In the genomic region with DNA sequence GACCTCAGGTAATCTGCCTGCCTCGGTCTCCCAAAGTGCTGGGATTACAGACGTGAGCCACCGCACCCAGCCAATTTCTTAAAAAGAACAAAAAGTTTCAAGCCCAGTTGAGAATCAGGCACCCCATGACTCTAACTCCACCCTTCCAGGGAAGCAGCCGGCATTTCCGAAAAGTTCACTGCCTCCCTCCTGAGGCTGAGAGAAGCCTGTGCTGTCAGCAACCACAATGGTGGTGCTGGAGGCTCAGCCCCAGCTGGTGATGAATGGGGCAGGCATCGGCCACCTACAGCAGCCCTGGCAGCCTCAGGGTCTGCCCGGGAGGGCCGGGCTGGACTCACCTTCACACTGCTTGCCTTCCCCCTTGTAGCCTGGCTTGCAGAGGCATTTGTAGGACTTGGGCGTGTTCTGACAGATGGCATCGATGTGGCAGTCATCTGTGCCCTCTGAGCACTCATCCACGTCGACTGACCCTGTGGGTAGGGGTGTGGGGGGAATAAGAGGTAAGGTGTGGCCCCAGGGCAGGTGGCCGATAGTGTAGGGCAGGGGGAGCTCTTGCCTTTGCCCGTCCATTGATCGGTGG, we compare ENCODE assay signal across 28 cellular contexts. TPM values are rescaled to one million over a fixed set of nuclear protein-coding genes. Genes with fewer than 3 reads are reported as not detected.
DNase-seq lines count a peak whose midpoint lies in the region; ATAC-seq, FAIRE-seq and TF ChIP-seq lines count a peak whose summit lies in the region.
"Had no signal": no experiment of that assay in that cellular context is flagged by ENCODE, and none has a peak within 500 bp of the region (broad histone marks: within the 10 kb centered on the region; RNA-seq: fewer than 3 reads in every experiment).

No MANE protein-coding gene starts in this region.

- H3K9ac ChIP-seq in H1 (replicated peaks in 1 of 4; ENCODE audit: extremely low read depth in 1 of 4, low read depth in 3 of 4, low read length in 3 of 4) (no peak overlapping the region), neural progenitor cell (no peak overlapping the region)

- H2BK120ac ChIP-seq in H1 (replicated peaks; ENCODE audit: low read depth, low read length), result no peak overlapping the region

- no peak overlapping the region for H4K8ac ChIP-seq in H1 (ENCODE audit: extremely low read depth, insufficient read depth, low read length)

- H3F3A ChIP-seq in GM23338 (replicated peaks; ENCODE audit: low read depth), result no peaks in the 10 kb centered on the region
- peaks cover 8% of the 10 kb centered on the region for H3F3A ChIP-seq in neural progenitor cell (ENCODE audit: low read depth)

- no peak for DNase-seq in GM23338 (ENCODE audit: low spot score)
- no peak for DNase-seq in H1 (ENCODE audit: low read depth in 1 of 2, low spot score in 2 of 2)
- peak; percentile 41 for DNase-seq in neural progenitor cell (ENCODE audit: low spot score)
- no peak for DNase-seq in retina
- no peak for DNase-seq in amniotic stem cell (lab: John Stamatoyannopoulos, UW)
- no peak for DNase-seq in activated CD4-positive, alpha-beta memory T cell treated with anti-CD3 and anti-CD28 coated beads, Interleukin-2, amount 10 ng/mL, durations not matched to agents 7 days and 5 days
- DNase-seq: BE2C; CD8-positive, alpha-beta memory T cell; DMS153; DND-41; Karpas-422; NCI-H1092 treated with DMSO at 0.1 percent for 48 hours; NCI-H1436; NCI-H1930; NCI-H2227 treated with DMSO at 0.1 percent for 48 hours; NCI-H510A; NCI-H82; PC-9; Right ventricle myocardium superior; RPMI8226 had no signal

- ATAC-seq in GM23338 (peak; percentile 12), GM21786 (IDR thresholded peaks at IDR 0.05; ENCODE audit: unreplicated experiment) (no peak)
- ATAC-seq: HepG2 had no signal

- H4K20me1 ChIP-seq in GM23338 (replicated peaks; ENCODE audit: insufficient read depth) (no peaks in the 10 kb centered on the region), H1 (replicated peaks in 1 of 2; ENCODE audit: control insufficient read depth in 1 of 2, insufficient read depth in 2 of 2, low read length in 2 of 2) (peaks cover 0 to 4% of the 10 kb centered on the region in 2 experiments), neural progenitor cell (ENCODE audit: low read depth) (peaks cover 36% of the 10 kb centered on the region)

- peaks cover 10% of the 10 kb centered on the region; the same call in 1 of the 2 replicates for H3K23me2 ChIP-seq in H1 (ENCODE audit: low read depth, low read length)

- POLR2A ChIA-PET in HEK293 (lab: Yijun Ruan, JAX), result interaction anchor here (0.7 kb wide), 1 partner anchor 30 kb away, joined by 3 read pairs; no protein-coding TSS in a partner anchor
- POLR2A ChIA-PET in H1 (lab: Charles Lee; ENCODE audit: partially characterized antibody), result interaction anchor here (0.6 kb wide), 1 partner anchor 81 kb away, joined by 3 read pairs; no protein-coding TSS in a partner anchor
- POLR2A ChIA-PET in activated CD4-positive, alpha-beta memory T cell treated with anti-CD3 and anti-CD28 coated beads, Interleukin-2, amount 10 ng/mL, durations not matched to agents 7 days and 5 days (lab: Charles Lee), result no interaction called here

- H3K9me3 Mint-ChIP-seq in GM23338, result peaks cover 4% of the 10 kb centered on the region; the same call in 1 of the 3 replicates
- H3K9me3 Mint-ChIP-seq in neural progenitor cell, result no peaks in the 10 kb centered on the region
- no peaks in the 10 kb centered on the region for H3K9me3 Mint-ChIP-seq in activated CD4-positive, alpha-beta memory T cell treated with anti-CD3 and anti-CD28 coated beads, Interleukin-2, amount 10 ng/mL, durations not matched to agents 7 days and 5 days
- H3K9me3 Mint-ChIP-seq: CD8-positive, alpha-beta memory T cell had no signal

- H2AFZ ChIP-seq in GM23338, result no peak overlapping the region
- no peak overlapping the region for H2AFZ ChIP-seq in H1 (ENCODE audit: low read length)
- no peak overlapping the region for H2AFZ ChIP-seq in neural progenitor cell (replicated peaks)
- H2AFZ ChIP-seq: PC-9 had no signal

- H3K27ac ChIP-seq in GM23338 (ENCODE audit: low read depth) (no peak overlapping the region), HEK293 (ENCODE audit: extremely low read depth, low read depth, low read length) (no peak overlapping the region), H1 (ENCODE audit: low read depth, low read length) (no peak overlapping the region), neural progenitor cell (no peak overlapping the region)
- H3K27ac ChIP-seq: PC-9, SJSA1 had no signal

- H3K23ac ChIP-seq in H1 (ENCODE audit: insufficient read length), result no peak overlapping the region

- H3K9me3 ChIP-seq in HEK293 (ENCODE audit: control insufficient read depth, insufficient read depth, low read depth, low read length) (no peaks in the 10 kb centered on the region), H1 (ENCODE audit: insufficient read depth in 2 of 2, low read depth in 1 of 2, low read length in 1 of 2) (no peaks in the 10 kb centered on the region), neural progenitor cell (ENCODE audit: low read depth) (no peaks in the 10 kb centered on the region)
- H3K9me3 ChIP-seq: BE2C, HAP-1 had no signal

- FAIRE-seq in H1 (lab: Jason Lieb, UNC), result no peak
- FAIRE-seq: GM12892, GM19239, HepG2 had no signal

- H3K9me2 ChIP-seq in GM23338 (ENCODE audit: insufficient read depth), result no peaks in the 10 kb centered on the region

- H3K56ac ChIP-seq in H1 (replicated peaks; ENCODE audit: insufficient read length, low read depth, low read length), result no peak overlapping the region

- peaks cover 25% of the 10 kb centered on the region for H3K27me3 Mint-ChIP-seq in GM23338 (ENCODE audit: insufficient read depth, low read depth, poor library complexity)
- H3K27me3 Mint-ChIP-seq in neural progenitor cell (ENCODE audit: insufficient read depth, low read depth), result peaks cover 20% of the 10 kb centered on the region
- peaks cover 26% of the 10 kb centered on the region for H3K27me3 Mint-ChIP-seq in activated CD4-positive, alpha-beta memory T cell treated with anti-CD3 and anti-CD28 coated beads, Interleukin-2, amount 10 ng/mL, durations not matched to agents 7 days and 5 days

- H3K4me1 Mint-ChIP-seq in GM23338 (peaks cover 5% of the 10 kb centered on the region; the same call in 1 of the 3 replicates), neural progenitor cell (peaks cover 10% of the 10 kb centered on the region)
- peaks cover 2% of the 10 kb centered on the region for H3K4me1 Mint-ChIP-seq in activated CD4-positive, alpha-beta memory T cell treated with anti-CD3 and anti-CD28 coated beads, Interleukin-2, amount 10 ng/mL, durations not matched to agents 7 days and 5 days

- H3K4me3 ChIP-seq in GM23338 (no peak overlapping the region), HEK293 (ENCODE audit: low read depth, low read length) (no peak overlapping the region), H1 (ENCODE audit: extremely low read depth in 1 of 4, insufficient read depth in 2 of 4, low read depth in 3 of 4, low read length in 4 of 4) (no peak overlapping the region), neural progenitor cell (no peak overlapping the region)
- H3K4me3 ChIP-seq: HAP-1, PC-9, SJSA1 had no signal

- no peak overlapping the region; the same call in 1 of the 2 replicates for H2AK5ac ChIP-seq in H1 (ENCODE audit: low read depth, low read length)

- no peak overlapping the region for H4K5ac ChIP-seq in H1 (ENCODE audit: insufficient read length, low read depth, low read length)

- no peak overlapping the region for H3K14ac ChIP-seq in H1 (ENCODE audit: insufficient read length)

- H3K4me2 ChIP-seq in GM23338 (no peak overlapping the region), H1 (ENCODE audit: insufficient read depth in 1 of 2, low read depth in 2 of 2, low read length in 2 of 2) (no peak overlapping the region), neural progenitor cell (no peak overlapping the region)
- H3K4me2 ChIP-seq: PC-9 had no signal

- no peaks in the 10 kb centered on the region for H3K36me3 Mint-ChIP-seq in GM23338 (ENCODE audit: low read depth)
- H3K36me3 Mint-ChIP-seq in neural progenitor cell, result peaks cover 4% of the 10 kb centered on the region
- H3K36me3 Mint-ChIP-seq in activated CD4-positive, alpha-beta memory T cell treated with anti-CD3 and anti-CD28 coated beads, Interleukin-2, amount 10 ng/mL, durations not matched to agents 7 days and 5 days (ENCODE audit: low read depth), result no peaks in the 10 kb centered on the region
- H3K36me3 Mint-ChIP-seq: CD8-positive, alpha-beta memory T cell had no signal

- no peak overlapping the region for H3K27ac Mint-ChIP-seq in GM23338
- no peak overlapping the region for H3K27ac Mint-ChIP-seq in neural progenitor cell
- H3K27ac Mint-ChIP-seq in activated CD4-positive, alpha-beta memory T cell treated with anti-CD3 and anti-CD28 coated beads, Interleukin-2, amount 10 ng/mL, durations not matched to agents 7 days and 5 days, result no peak overlapping the region
- H3K27ac Mint-ChIP-seq: CD8-positive, alpha-beta memory T cell had no signal

- no peak overlapping the region for H2BK15ac ChIP-seq in H1 (ENCODE audit: low read length)

- WGBS in H1 (ENCODE audit: extremely low coverage in 1 of 2, insufficient coverage in 1 of 2, insufficient read length in 1 of 2, insufficient replicate concordance in 2 of 2, low coverage in 1 of 2, low lambda C conversion rate in 2 of 2, missing lambda C conversion rate in 1 of 2), 2 experiments, result 87% methylated on average over 15 of the region's 15 CpGs; no CpG with 5 or more reads in 1 of the 2 experiments

- H3K4me3 Mint-ChIP-seq in GM23338, result no peak overlapping the region
- no peak overlapping the region for H3K4me3 Mint-ChIP-seq in neural progenitor cell
- no peak overlapping the region for H3K4me3 Mint-ChIP-seq in activated CD4-positive, alpha-beta memory T cell treated with anti-CD3 and anti-CD28 coated beads, Interleukin-2, amount 10 ng/mL, durations not matched to agents 7 days and 5 days
- H3K4me3 Mint-ChIP-seq: CD14-positive monocyte; CD8-positive, alpha-beta memory T cell had no signal

- TF ChIP-seq RAD21 in H1 (IDR thresholded peaks at IDR 0.05 in 1 of 2, conservative IDR thresholded peaks at IDR 0.05 in 1 of 2; ENCODE audit: low read depth in 2 of 2, low read length in 2 of 2), result peak in 1 of 2 experiments; percentile 36; a peak in 2 of 4 replicates

- H3K36me3 ChIP-seq in GM23338 (ENCODE audit: insufficient read depth) (no peaks in the 10 kb centered on the region), HEK293 (ENCODE audit: control insufficient read depth in 2 of 2, insufficient read depth in 1 of 2, low read length in 2 of 2) (peaks cover 0 to 8% of the 10 kb centered on the region in 2 experiments; a peak in 1 of 3 replicates), H1 (ENCODE audit: control insufficient read depth in 2 of 4, insufficient read depth in 4 of 4, low read length in 3 of 4) (no peaks in the 10 kb centered on the region; a peak in 1 of 8 replicates), neural progenitor cell (no peaks in the 10 kb centered on the region)
- H3K36me3 ChIP-seq: HAP-1, SJSA1 had no signal

- TF ChIP-seq CTCF in GM23338 (conservative IDR thresholded peaks at IDR 0.05; ENCODE audit: low read depth in 2 of 2) (peak in 1 of 2 experiments; percentile 21; a peak in 1 of 4 replicates), HEK293 (tag by site-specific recombination; IDR thresholded peaks at IDR 0.05) (peak; percentile 22; the same call in 1 of the 2 replicates), H1 (IDR thresholded peaks at IDR 0.05; ENCODE audit: control extremely low read depth in 1 of 3, insufficient read depth in 1 of 3, low read depth in 1 of 3, low read length in 3 of 3) (peak in 2 of 3 experiments; percentile 4 to 14; a peak in 2 of 4 replicates), neural progenitor cell (IDR thresholded peaks at IDR 0.05) (no peak)

- H2BK20ac ChIP-seq in H1 (ENCODE audit: low read length), result no peak overlapping the region

- H3K27me3 ChIP-seq in GM23338 (ENCODE audit: insufficient read depth) (peaks cover 32% of the 10 kb centered on the region), H1 (replicated peaks in 1 of 4; ENCODE audit: control insufficient read depth in 3 of 4, extremely low read depth in 1 of 4, insufficient read depth in 3 of 4, low read length in 3 of 4) (peaks cover 21 to 30% (median 26%) of the 10 kb centered on the region in 4 experiments), neural progenitor cell (peaks cover 38% of the 10 kb centered on the region)
- H3K27me3 ChIP-seq: BE2C had no signal

- no peak overlapping the region for H4K91ac ChIP-seq in H1 (replicated peaks; ENCODE audit: insufficient read length, low read length)

- no peak overlapping the region for H2BK5ac ChIP-seq in H1 (ENCODE audit: low read depth, low read length)

- no peaks in the 10 kb centered on the region for H3K79me2 ChIP-seq in GM23338 (replicated peaks; ENCODE audit: insufficient read depth)
- H3K79me2 ChIP-seq in H1 (ENCODE audit: control insufficient read depth in 1 of 2, insufficient read depth in 2 of 2, low read length in 2 of 2), result no peaks in the 10 kb centered on the region
- H3K79me2 ChIP-seq in neural progenitor cell (ENCODE audit: low read depth), result peaks cover 9% of the 10 kb centered on the region

- H3K18ac ChIP-seq in H1 (ENCODE audit: extremely low read depth, low read length), result no peak overlapping the region

- H3K79me1 ChIP-seq in H1 (ENCODE audit: low read depth, low read length), result no peaks in the 10 kb centered on the region

- 0 out of 2 replicates have a peak overlapping the region, but pooled peaks have one; percentile 21 for H2BK12ac ChIP-seq in H1 (ENCODE audit: low read depth, low read length)

- no peak overlapping the region for H3K4ac ChIP-seq in H1 (replicated peaks; ENCODE audit: insufficient read length, low read depth, low read length)

- TF ChIP-seq POLR2A in H1 (IDR thresholded peaks at IDR 0.05; ENCODE audit: control extremely low read depth in 1 of 2, low read depth in 2 of 2, low read length in 2 of 2), result no peak

- CTCF ChIA-PET in HEK293 (lab: Yijun Ruan, JAX) (interaction anchor here (0.6 to 5.1 kb wide), 3 partner anchors 8 to 1593 kb away, joined by 3 to 40 read pairs (median 4); no protein-coding TSS in a partner anchor), H1 (lab: Charles Lee; ENCODE audit: partially characterized antibody) (interaction anchor here (0.8 to 14.2 kb wide), 9 partner anchors 12 to 132 kb away, joined by 3 to 335 read pairs (median 3); no protein-coding TSS in a partner anchor)
- CTCF ChIA-PET in activated CD4-positive, alpha-beta memory T cell treated with anti-CD3 and anti-CD28 coated beads, Interleukin-2, amount 10 ng/mL, durations not matched to agents 7 days and 5 days (lab: Charles Lee), result interaction anchor here (0.7 kb wide), 1 partner anchor 107 kb away, joined by 3 read pairs; no protein-coding TSS in a partner anchor

- H3K4me1 ChIP-seq in GM23338 (ENCODE audit: insufficient read depth), result no peaks in the 10 kb centered on the region
- no peaks in the 10 kb centered on the region; the same call in 1 of the 2 replicates for H3K4me1 ChIP-seq in HEK293 (ENCODE audit: control insufficient read depth, insufficient read depth, low read length)
- H3K4me1 ChIP-seq in H1 (replicated peaks in 1 of 4; ENCODE audit: control insufficient read depth in 3 of 4, insufficient read depth in 4 of 4, low read length in 3 of 4), result peaks cover 0 to 6% (median 2%) of the 10 kb centered on the region in 4 experiments; a peak in 3 of 7 replicates
- H3K4me1 ChIP-seq in neural progenitor cell, result peaks cover 18% of the 10 kb centered on the region
- H3K4me1 ChIP-seq: BE2C, HAP-1 had no signal

- TF ChIP-seq EP300 in H1 (IDR thresholded peaks at IDR 0.05; ENCODE audit: borderline replicate concordance in 1 of 2, low read depth in 2 of 2, low read length in 2 of 2), result no peak

RNA-seq across cellular contexts. Expression of a gene that starts 4.3 kb away (rescaled TPM):
- 2.0 and 3.2 TPM in 2 replicates for total RNA-seq in GM23338 (2014; rRNA removed; shearing (Covaris generic))
- polyA plus RNA-seq in GM23338 (2016; fragmentation: Nextera tagmentation; extraction: Ambion mirVana) (0.52 and 0.81 TPM in 2 replicates), H1 (2011; rRNA removed) (2.3 and 5.4 TPM in 2 replicates)
- 4.9 and 5.5 TPM in 2 replicates for total RNA-seq in H1 (2021; fragmentation: NEBNext Ultra II Directional; extraction: Animal tissue kit (Norgen Biotek cat#: 25700))
- 3.1 TPM for polyA plus RNA-seq in H1 (2011; cell fraction: cytosol; rRNA removed)
- 14.2 TPM for polyA plus RNA-seq in H1 (2011; cell fraction: nucleus; rRNA removed)
- 1.1 to 3.9 TPM (median 2.9 TPM) in 4 replicates for polyA plus RNA-seq in H1 (2012, experiment 1 of 2)
- polyA plus RNA-seq in H1 (2012, experiment 2 of 2), result 1.3 TPM
- polyA plus RNA-seq in H1 (2013, experiment 1 of 2), result 11.7 TPM
- 11.5 TPM for polyA plus RNA-seq in H1 (2013, experiment 2 of 2)
- polyA minus RNA-seq in H1 (2011; rRNA and poly(A)+ RNA removed), result 7.9 and 16.9 TPM in 2 replicates
- 2.4 TPM for polyA minus RNA-seq in H1 (2011; cell fraction: cytosol; rRNA and poly(A)+ RNA removed)
- polyA minus RNA-seq in H1 (2011; cell fraction: nucleus; rRNA and poly(A)+ RNA removed), result 12.5 TPM
- 25.9 and 35.3 TPM in 2 replicates for total RNA-seq in neural progenitor cell (ENCODE audit: low replicate concordance)
- total RNA-seq in activated CD4-positive, alpha-beta memory T cell treated with anti-CD3 and anti-CD28 coated beads, Interleukin-2, amount 10 ng/mL, durations not matched to agents 7 days and 5 days, result under 1 TPM; 0.15 to 0.20 TPM
- total RNA-seq: PC-9, SJSA1 had no signal
- polyA plus RNA-seq: CD8-positive, alpha-beta memory T cell had no signal
